1 cellular context compared by ENCODE assay signal in the genomic region with DNA sequence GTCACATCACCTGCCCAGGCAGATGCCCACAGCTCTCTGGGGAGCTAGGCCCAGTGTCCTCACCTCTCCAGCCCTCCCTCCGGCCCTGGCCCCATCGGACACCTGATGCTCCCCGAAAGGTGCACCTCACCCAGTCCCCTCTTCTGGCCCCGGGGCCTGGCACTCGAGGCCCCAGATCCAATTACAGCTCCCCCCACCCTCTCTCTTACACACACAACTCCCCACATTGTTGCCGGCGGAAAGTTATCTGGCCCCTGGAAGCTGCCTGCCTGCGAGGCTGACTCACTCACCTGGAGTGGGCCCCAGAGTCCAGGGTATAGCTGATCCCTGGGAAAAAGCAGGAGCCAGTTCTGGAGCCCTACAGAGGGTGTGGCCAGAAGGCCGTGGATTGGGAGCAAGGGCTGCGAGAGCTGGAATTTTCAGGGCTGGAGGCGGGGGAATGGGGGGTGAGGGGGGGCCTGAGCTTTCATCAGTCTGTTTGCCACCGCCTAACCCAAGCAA.
TF ChIP-seq lines count a peak whose summit lies in the region.

No MANE protein-coding gene starts in this region.

TF ChIP-seq in HCT116, 20 proteins besides CTCF, POLR2A, EP300 and RAD21:
- TF ChIP-seq CBX3 (IDR thresholded peaks at IDR 0.05; ENCODE audit: low read depth) (no peak), POLR2AphosphoS5 (IDR thresholded peaks at IDR 0.05; ENCODE audit: low read depth, low read length) (0 out of 2 replicates have a peak, but pooled peaks have one; percentile 46)
- TF ChIP-seq, protein P1, sequence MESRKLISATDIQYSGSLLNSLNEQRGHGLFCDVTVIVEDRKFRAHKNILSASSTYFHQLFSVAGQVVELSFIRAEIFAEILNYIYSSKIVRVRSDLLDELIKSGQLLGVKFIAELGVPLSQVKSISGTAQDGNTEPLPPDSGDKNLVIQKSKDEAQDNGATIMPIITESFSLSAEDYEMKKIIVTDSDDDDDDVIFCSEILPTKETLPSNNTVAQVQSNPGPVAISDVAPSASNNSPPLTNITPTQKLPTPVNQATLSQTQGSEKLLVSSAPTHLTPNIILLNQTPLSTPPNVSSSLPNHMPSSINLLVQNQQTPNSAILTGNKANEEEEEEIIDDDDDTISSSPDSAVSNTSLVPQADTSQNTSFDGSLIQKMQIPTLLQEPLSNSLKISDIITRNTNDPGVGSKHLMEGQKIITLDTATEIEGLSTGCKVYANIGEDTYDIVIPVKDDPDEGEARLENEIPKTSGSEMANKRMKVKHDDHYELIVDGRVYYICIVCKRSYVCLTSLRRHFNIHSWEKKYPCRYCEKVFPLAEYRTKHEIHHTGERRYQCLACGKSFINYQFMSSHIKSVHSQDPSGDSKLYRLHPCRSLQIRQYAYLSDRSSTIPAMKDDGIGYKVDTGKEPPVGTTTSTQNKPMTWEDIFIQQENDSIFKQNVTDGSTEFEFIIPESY (IDR thresholded peaks at IDR 0.05; ENCODE audit: extremely low read depth, insufficient replicate concordance, low read length) = peak; percentile 33
